ENCODE assay signal across 2 cellular contexts in genomic region chr10:90856261-90856660, GRCh38.
TF ChIP-seq lines count a peak whose summit lies in the region.

No MANE protein-coding gene starts in this region.

TF ChIP-seq in IMR-90, 13 proteins besides CTCF, POLR2A, EP300 and RAD21:
- TF ChIP-seq SMC3 (IDR thresholded peaks at IDR 0.05; ENCODE audit: low read depth, low read length) (no peak), MXI1 (IDR thresholded peaks at IDR 0.05; ENCODE audit: borderline replicate concordance, low read depth, low read length) (no peak), MAZ (IDR thresholded peaks at IDR 0.05; ENCODE audit: borderline replicate concordance, low read depth, low read length) (no peak), NFE2L2 (IDR thresholded peaks at IDR 0.05; ENCODE audit: low read depth, low read length) (no peak), USF2 (IDR thresholded peaks at IDR 0.05; ENCODE audit: low read depth, low read length) (no peak), FOS (IDR thresholded peaks at IDR 0.05; ENCODE audit: low read depth, low read length) (no peak), RCOR1 (IDR thresholded peaks at IDR 0.05; ENCODE audit: insufficient replicate concordance, low read length) (no peak), RFX5 (IDR thresholded peaks at IDR 0.05; ENCODE audit: low read depth, low read length) (no peak), CEBPB (IDR thresholded peaks at IDR 0.05; ENCODE audit: low read depth, low read length) (no peak)

TF ChIP-seq in HEK293T, 16 proteins besides CTCF, POLR2A, EP300 and RAD21:
- TF ChIP-seq PKNOX1 (IDR thresholded peaks at IDR 0.05) (no peak), FOXK2 (IDR thresholded peaks at IDR 0.05) (no peak), FOXM1 (IDR thresholded peaks at IDR 0.05; ENCODE audit: borderline replicate concordance) (no peak), HDGF (IDR thresholded peaks at IDR 0.05; ENCODE audit: borderline replicate concordance) (no peak), BHLHE40 (IDR thresholded peaks at IDR 0.05; ENCODE audit: borderline replicate concordance) (no peak), ZNF384 (IDR thresholded peaks at IDR 0.05) (no peak), CTBP1 (IDR thresholded peaks at IDR 0.05; ENCODE audit: borderline replicate concordance) (no peak), LEF1 (IDR thresholded peaks at IDR 0.05; ENCODE audit: borderline replicate concordance) (no peak), L3MBTL2 (conservative IDR thresholded peaks at IDR 0.05) (no peak), TARDBP (IDR thresholded peaks at IDR 0.05) (no peak), FOXA1 (IDR thresholded peaks at IDR 0.05) (no peak), SP1 (IDR thresholded peaks at IDR 0.05) (no peak), ARNT (IDR thresholded peaks at IDR 0.05) (no peak), NFRKB (IDR thresholded peaks at IDR 0.05) (no peak), ELF4 (IDR thresholded peaks at IDR 0.05) (no peak), SUZ12 (IDR thresholded peaks at IDR 0.05) (no peak)
